Comparison of ENCODE assay signal across 1 cellular context in the genomic region with DNA sequence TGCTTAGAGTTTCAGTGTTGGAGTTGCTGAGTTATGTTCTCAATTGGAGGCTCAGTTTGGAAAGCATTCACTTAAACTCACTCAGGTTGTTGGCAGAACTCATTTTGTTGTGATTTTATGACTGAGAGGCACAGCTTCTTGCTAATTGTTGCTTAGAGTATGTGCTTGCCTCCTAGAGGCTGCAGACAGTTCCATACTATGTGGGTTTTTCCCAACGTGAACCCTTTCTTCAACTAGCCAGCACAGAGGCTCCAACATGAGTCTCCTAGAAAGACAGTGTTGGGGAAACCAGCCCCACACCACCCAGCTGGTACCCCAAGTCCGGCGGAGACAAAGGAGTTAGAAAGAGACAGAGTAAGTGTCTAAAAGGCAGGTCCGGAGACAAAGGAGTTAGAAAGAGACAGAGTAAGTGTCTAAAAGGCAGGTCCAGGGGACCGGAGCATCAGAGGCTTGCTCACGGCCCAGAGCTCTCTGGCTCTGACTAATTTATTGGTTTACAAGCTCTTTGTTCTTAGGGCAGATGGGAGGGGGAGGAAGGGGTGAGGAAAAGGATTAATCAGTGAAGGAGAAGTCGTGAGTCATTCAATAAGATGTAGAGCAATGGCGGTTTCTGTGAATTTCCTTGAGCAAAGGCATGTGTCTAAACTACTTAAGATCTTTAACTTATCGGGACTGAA.
TF ChIP-seq lines count a peak whose summit lies in the region.

No MANE protein-coding gene starts in this region.

TF ChIP-seq in GM12878, 131 proteins besides CTCF, POLR2A, EP300 and RAD21:
- no peak for TF ChIP-seq TCF3 (IDR thresholded peaks at IDR 0.05; ENCODE audit: borderline replicate concordance, insufficient read depth, low read depth, low read length)
- no peak for TF ChIP-seq RB1 (IDR thresholded peaks at IDR 0.05; ENCODE audit: borderline replicate concordance)
- no peak for TF ChIP-seq IKZF2 (IDR thresholded peaks at IDR 0.05)
- TF ChIP-seq SIX5 (IDR thresholded peaks at IDR 0.05; ENCODE audit: low read depth, low read length, severe bottlenecking), result no peak
- no peak for TF ChIP-seq IRF4 (IDR thresholded peaks at IDR 0.05; ENCODE audit: low read depth, low read length)
- TF ChIP-seq NFIC (IDR thresholded peaks at IDR 0.05; ENCODE audit: low read depth, low read length), result no peak
- TF ChIP-seq PML (IDR thresholded peaks at IDR 0.05; ENCODE audit: low read length), result no peak
- TF ChIP-seq KLF5 (IDR thresholded peaks at IDR 0.05; ENCODE audit: partially characterized antibody), result no peak
- TF ChIP-seq EZH2 (IDR thresholded peaks at IDR 0.05; ENCODE audit: borderline replicate concordance, control insufficient read depth, low read depth, low read length), result no peak
- TF ChIP-seq DPF2 (IDR thresholded peaks at IDR 0.05), result no peak
- TF ChIP-seq CBFB (IDR thresholded peaks at IDR 0.05; ENCODE audit: low read depth), result no peak
- no peak for TF ChIP-seq LARP7 (IDR thresholded peaks at IDR 0.05)
- no peak for TF ChIP-seq MEF2B (IDR thresholded peaks at IDR 0.05; ENCODE audit: partially characterized antibody, poor library complexity, severe bottlenecking)
- no peak for TF ChIP-seq ZNF622 (IDR thresholded peaks at IDR 0.05)
- no peak for TF ChIP-seq BCL11A (IDR thresholded peaks at IDR 0.05; ENCODE audit: low read depth, low read length)
- TF ChIP-seq JUND (IDR thresholded peaks at IDR 0.05; ENCODE audit: low read depth, low read length), result no peak
- TF ChIP-seq TAF1 (IDR thresholded peaks at IDR 0.05; ENCODE audit: borderline replicate concordance, low read depth, low read length), result no peak
- TF ChIP-seq ZNF24 (IDR thresholded peaks at IDR 0.05), result no peak
- no peak for TF ChIP-seq PKNOX1 (IDR thresholded peaks at IDR 0.05)
